ENCODE assay signal across 17 cellular contexts in genomic region chr20:13274311-13274965, GRCh38. TPM values are rescaled to one million over a fixed set of nuclear protein-coding genes. Genes with fewer than 3 reads are reported as not detected.
DNase-seq lines count a peak whose midpoint lies in the region; ATAC-seq, FAIRE-seq and TF ChIP-seq lines count a peak whose summit lies in the region.
"Had no signal": no experiment of that assay in that cellular context is flagged by ENCODE, and none has a peak within 500 bp of the region (broad histone marks: within the 10 kb centered on the region; RNA-seq: fewer than 3 reads in every experiment).

No MANE protein-coding gene starts in this region.

- no peak for TF ChIP-seq POLR2A in HepG2 (IDR thresholded peaks at IDR 0.05; ENCODE audit: insufficient read depth in 1 of 2, low read depth in 2 of 2, low read length in 2 of 2)

- in situ Hi-C loops in HepG2 (cut with HindIII; ENCODE audit: extremely low pct_ligation_motif_present, low pct_unique_long_range_greater_than_20kb) = no loop called here

- no peak overlapping the region for H2AFZ ChIP-seq in HepG2 (ENCODE audit: low read length)

- 0 out of 22 replicates have a peak, but pooled peaks cover 0 to 6% (median 0%) of the 10 kb centered on the region in 11 experiments for H3K27me3 ChIP-seq in BLaER1 treated with 17β-estradiol and CSF1 and Interleukin-3, amounts not matched to agents 10 nM and 100 nM
- H3K27me3 ChIP-seq in NT2/D1 (ENCODE audit: insufficient read depth, insufficient read length) (no peaks in the 10 kb centered on the region), HepG2 (ENCODE audit: control insufficient read depth in 1 of 2, insufficient read depth in 2 of 2, low read length in 2 of 2) (no peaks in the 10 kb centered on the region)
- H3K27me3 ChIP-seq: suprapubic skin had no signal

- H3K27ac ChIP-seq in BLaER1 treated with 17β-estradiol and CSF1 and Interleukin-3, amounts not matched to agents 10 nM and 100 nM = no peak overlapping the region; a peak in 1 of 22 replicates
- no peak overlapping the region for H3K27ac ChIP-seq in HepG2 (ENCODE audit: extremely low read length, insufficient read depth, low read length)
- H3K27ac ChIP-seq: suprapubic skin had no signal

- CTCF ChIA-PET in HepG2 (lab: Yijun Ruan, JAX; ENCODE audit: low intra/inter-chr PET ratio, low total read pairs) = no interaction called here

- FAIRE-seq in HepG2 (lab: Jason Lieb, UNC) = no peak

- no peaks in the 10 kb centered on the region for H3K36me3 ChIP-seq in BLaER1 treated with 17β-estradiol and CSF1 and Interleukin-3, amounts not matched to agents 10 nM and 100 nM
- H3K36me3 ChIP-seq in NT2/D1 (ENCODE audit: insufficient read depth, insufficient read length, low read length) (no peaks in the 10 kb centered on the region), HepG2 (replicated peaks in 1 of 2; ENCODE audit: control insufficient read depth in 1 of 2, insufficient read depth in 2 of 2, low read length in 2 of 2) (no peaks in the 10 kb centered on the region)
- H3K36me3 ChIP-seq: suprapubic skin had no signal

- H3K4me3 ChIP-seq in BLaER1 treated with 17β-estradiol and CSF1 and Interleukin-3, amounts not matched to agents 10 nM and 100 nM = peak overlapping the region in 2 of 10 experiments; percentile 30 to 37; a peak in 2 of 20 replicates
- H3K4me3 ChIP-seq in NT2/D1 (ENCODE audit: insufficient read length, low read depth) (no peak overlapping the region), HepG2 (replicated peaks in 1 of 3; ENCODE audit: insufficient read depth in 1 of 3, low read depth in 2 of 3, low read length in 3 of 3) (no peak overlapping the region)
- H3K4me3 ChIP-seq: suprapubic skin had no signal

- no peaks in the 10 kb centered on the region for H4K20me1 ChIP-seq in BLaER1 treated with 17β-estradiol and CSF1 and Interleukin-3, amounts not matched to agents 10 nM and 100 nM
- no peaks in the 10 kb centered on the region for H4K20me1 ChIP-seq in HepG2 (ENCODE audit: insufficient read depth, low read length)

- BruUV-seq in HepG2 (replicated peaks; lab: Mats Ljungman, UMichigan) = no TSS peak

- peak; percentile 35; the same call in 2 of the 3 replicates for ATAC-seq in HepG2
- ATAC-seq in HG02852 (IDR thresholded peaks at IDR 0.05; ENCODE audit: unreplicated experiment) = no peak

- H3K4me2 ChIP-seq in BLaER1 treated with 17β-estradiol and CSF1 and Interleukin-3, amounts not matched to agents 10 nM and 100 nM = peak overlapping the region; percentile 32 to 99 (median 79); a peak in 20 of 22 replicates
- H3K4me2 ChIP-seq in HepG2 (ENCODE audit: low read depth, low read length) = no peak overlapping the region

- no peak for TF ChIP-seq CTCF in HepG2 (CRISPR knock-in tag; IDR thresholded peaks at IDR 0.05)

- intact Hi-C loops in HepG2 (cut with micrococcal nuclease; ENCODE audit: unreplicated experiment) = no loop called here

- POLR2A ChIA-PET in HepG2 (lab: Yijun Ruan, JAX) = no interaction called here

- DNase-seq in NCI-H1436 (lab: John Stamatoyannopoulos, UW) (peak; percentile 52), NT2/D1 (ENCODE audit: low read depth, low spot score) (peak; percentile 3), HepG2 (ENCODE audit: low spot score) (no peak), COLO829 (ENCODE audit: low spot score) (no peak), medulla oblongata (ENCODE audit: extremely low spot score) (no peak)
- DNase-seq in effector CD4-positive, alpha-beta T cell = no peak
- DNase-seq: ACHN; activated CD4-positive, alpha-beta T cell treated with anti-CD3 and anti-CD28 coated beads, Interleukin-2, amount 10 ng/mL, durations not matched to agents 7 days and 5 days; activated T-cell treated with anti-CD3 and anti-CD28 coated beads, Interleukin-2, amount 50 U/mL, for 48 hours; amniotic stem cell; mammary epithelial cell; NCI-H526 treated with DMSO at 0.1 percent for 48 hours; occipital lobe; T-helper 2 cell had no signal

- no peak for TF ChIP-seq RAD21 in HepG2 (CRISPR knock-in tag; IDR thresholded peaks at IDR 0.05)

- H3K79me2 ChIP-seq in HepG2 (ENCODE audit: insufficient read depth, low read length) = no peaks in the 10 kb centered on the region

- peak overlapping the region in 3 of 11 experiments; percentile 7 to 55 (median 54); a peak in 3 of 22 replicates for H3K9ac ChIP-seq in BLaER1 treated with 17β-estradiol and CSF1 and Interleukin-3, amounts not matched to agents 10 nM and 100 nM
- H3K9ac ChIP-seq in NT2/D1 (ENCODE audit: insufficient read length, low read depth) (no peak overlapping the region), HepG2 (ENCODE audit: insufficient read depth, low read depth, low read length) (no peak overlapping the region)

- peaks cover 0 to 4% (median 0%) of the 10 kb centered on the region in 11 experiments; a peak in 3 of 22 replicates for H3K9me3 ChIP-seq in BLaER1 treated with 17β-estradiol and CSF1 and Interleukin-3, amounts not matched to agents 10 nM and 100 nM (replicated peaks in 1 of 11)
- no peaks in the 10 kb centered on the region for H3K9me3 ChIP-seq in NT2/D1 (ENCODE audit: insufficient read depth, low read length)
- no peaks in the 10 kb centered on the region for H3K9me3 ChIP-seq in HepG2 (ENCODE audit: low read length)
- H3K9me3 ChIP-seq: suprapubic skin had no signal

- TF ChIP-seq EP300 in HepG2 (IDR thresholded peaks at IDR 0.05; ENCODE audit: low read depth in 2 of 2, low read length in 2 of 2) (no peak), HepG2 (CRISPR knock-in tag; IDR thresholded peaks at IDR 0.05; ENCODE audit: borderline replicate concordance) (no peak)

- peaks cover 4 to 39% (median 21%) of the 10 kb centered on the region in 10 experiments; a peak in 17 of 20 replicates for H3K4me1 ChIP-seq in BLaER1 treated with 17β-estradiol and CSF1 and Interleukin-3, amounts not matched to agents 10 nM and 100 nM
- H3K4me1 ChIP-seq in NT2/D1 (ENCODE audit: insufficient read depth, insufficient read length) = no peaks in the 10 kb centered on the region
- H3K4me1 ChIP-seq in HepG2 (ENCODE audit: insufficient read depth, low read length) = no peaks in the 10 kb centered on the region

- WGBS in HepG2 (ENCODE audit: low lambda C conversion rate) = 83% methylated on average over 17 of the region's 17 CpGs

TF ChIP-seq in HepG2, 621 proteins besides CTCF, POLR2A, EP300 and RAD21 (continues in another document):
- TF ChIP-seq, protein P1, sequence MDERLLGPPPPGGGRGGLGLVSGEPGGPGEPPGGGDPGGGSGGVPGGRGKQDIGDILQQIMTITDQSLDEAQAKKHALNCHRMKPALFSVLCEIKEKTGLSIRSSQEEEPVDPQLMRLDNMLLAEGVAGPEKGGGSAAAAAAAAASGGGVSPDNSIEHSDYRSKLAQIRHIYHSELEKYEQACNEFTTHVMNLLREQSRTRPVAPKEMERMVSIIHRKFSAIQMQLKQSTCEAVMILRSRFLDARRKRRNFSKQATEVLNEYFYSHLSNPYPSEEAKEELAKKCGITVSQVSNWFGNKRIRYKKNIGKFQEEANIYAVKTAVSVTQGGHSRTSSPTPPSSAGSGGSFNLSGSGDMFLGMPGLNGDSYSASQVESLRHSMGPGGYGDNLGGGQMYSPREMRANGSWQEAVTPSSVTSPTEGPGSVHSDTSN (CRISPR knock-in tag; IDR thresholded peaks at IDR 0.05) = no peak
- TF ChIP-seq ZSCAN31 (CRISPR knock-in tag; IDR thresholded peaks at IDR 0.05; ENCODE audit: low read depth) (no peak), ZFP37 (CRISPR knock-in tag; IDR thresholded peaks at IDR 0.05; ENCODE audit: borderline replicate concordance) (no peak), RARA (CRISPR knock-in tag; IDR thresholded peaks at IDR 0.05) (no peak), ZNF33A (CRISPR knock-in tag; IDR thresholded peaks at IDR 0.05; ENCODE audit: borderline replicate concordance) (no peak), ZNF264 (CRISPR knock-in tag; IDR thresholded peaks at IDR 0.05) (no peak), ZNF225 (CRISPR knock-in tag; IDR thresholded peaks at IDR 0.05) (no peak)

RNA-seq across cellular contexts. Expression of gene ISM1, which starts 53.4 kb away (rescaled TPM):
- 0.90 and 1.4 TPM in 2 replicates for total RNA-seq in HepG2 (2016; rRNA removed; fragmentation: Illumina TruSeq; extraction: Trizol)
- total RNA-seq in HepG2 (2016; cell fraction: cytosol; rRNA removed; fragmentation: Illumina TruSeq; extraction: Trizol; ENCODE audit: low read depth) = 0.51 and 0.53 TPM in 2 replicates
- 1.0 and 1.1 TPM in 2 replicates for total RNA-seq in HepG2 (2016; cell fraction: insoluble cytoplasmic fraction; rRNA removed; fragmentation: Illumina TruSeq; extraction: Trizol)
- 0.83 and 0.99 TPM in 2 replicates for total RNA-seq in HepG2 (2016; cell fraction: membrane; rRNA removed; fragmentation: Illumina TruSeq; extraction: Trizol)
- total RNA-seq in HepG2 (2016; cell fraction: nucleus; rRNA removed; fragmentation: Illumina TruSeq; extraction: Trizol) = 1.4 and 1.6 TPM in 2 replicates
- 0.38 and 0.40 TPM in 2 replicates for polyA plus RNA-seq in HepG2 (2011; rRNA removed)
- 0.31 and 0.55 TPM in 2 replicates for polyA plus RNA-seq in HepG2 (2011; cell fraction: cytosol; rRNA removed)
- polyA plus RNA-seq in HepG2 (2011; cell fraction: nucleus; rRNA removed) = 0.29 TPM in 2 replicates
- polyA plus RNA-seq in HepG2 (2012) = 0.11 and 0.15 TPM in 2 replicates
- 0.28 and 0.41 TPM in 2 replicates for polyA plus RNA-seq in HepG2 (2016; cell fraction: cytosol; fragmentation: Illumina TruSeq; extraction: Trizol; ENCODE audit: low read depth)
- polyA plus RNA-seq in HepG2 (2016; cell fraction: insoluble cytoplasmic fraction; fragmentation: Illumina TruSeq; extraction: Trizol; ENCODE audit: low read depth) = 1.8 and 1.9 TPM in 2 replicates
- 0.80 and 0.96 TPM in 2 replicates for polyA plus RNA-seq in HepG2 (2016; cell fraction: membrane; fragmentation: Illumina TruSeq; extraction: Trizol; ENCODE audit: low read depth)
- polyA plus RNA-seq in HepG2 (2016; cell fraction: nucleus; fragmentation: Illumina TruSeq; extraction: Trizol; ENCODE audit: insufficient read depth, low read depth) = 2.5 and 3.5 TPM in 2 replicates
- polyA minus RNA-seq in HepG2 (2011; rRNA and poly(A)+ RNA removed; ENCODE audit: low replicate concordance) = 0.07 and 0.48 TPM in 2 replicates
- polyA minus RNA-seq in HepG2 (2011; cell fraction: cytosol; rRNA and poly(A)+ RNA removed) = 0.53 TPM in 1 of 2 replicates, not detected in the other
- 0.25 and 0.52 TPM in 2 replicates for polyA minus RNA-seq in HepG2 (2011; cell fraction: nucleus; rRNA and poly(A)+ RNA removed)

Comparison
In these comparisons a context has a peak if more than half of its experiments do, and no peak if none do; other contexts are left out.
1. DNase-seq: peak in NCI-H1436 (single experiment) and NT2/D1 (single experiment); none in HepG2 (single experiment), COLO829 (single experiment), effector CD4-positive, alpha-beta T cell (single experiment) and medulla oblongata (single experiment).